In the genomic region with DNA sequence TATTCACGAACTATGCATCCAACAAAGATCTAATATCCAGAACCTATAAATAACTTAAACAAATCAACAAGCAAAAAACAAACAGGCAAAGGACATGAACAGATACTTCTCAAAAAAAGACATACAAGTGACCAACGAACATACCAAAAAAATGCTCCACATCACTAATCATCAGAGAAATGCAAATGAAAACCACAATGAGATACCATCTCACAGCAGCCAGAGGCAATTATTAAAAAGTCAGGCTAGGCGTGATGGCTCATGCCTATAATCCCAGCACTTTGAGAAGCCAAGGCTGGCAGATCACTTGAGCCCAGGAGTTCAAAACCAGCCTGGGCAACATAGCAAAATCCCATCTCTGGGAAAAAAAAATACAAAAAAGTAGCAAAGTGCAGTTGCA, we compare ENCODE assay signal across 18 cellular contexts.
"Had no signal": no experiment of that assay in that cellular context is flagged by ENCODE, and none has a peak within 500 bp of the region (broad histone marks: within the 10 kb centered on the region; RNA-seq: fewer than 3 reads in every experiment).

No MANE protein-coding gene starts in this region.

- H3K4me3 ChIP-seq: body of pancreas, colonic mucosa, esophagus muscularis mucosa, right atrium auricular region, thyroid gland had no signal

- DNase-seq: activated CD4-positive, alpha-beta T cell treated with anti-CD3 and anti-CD28 coated beads, Interleukin-2, amount 10 ng/mL, durations not matched to agents 7 days and 5 days; activated gamma-delta T cell treated with Interleukin-2 at 50 U/mL for 16 hours; activated naive CD8-positive, alpha-beta T cell treated with anti-CD3 and anti-CD28 coated beads for 36 hours; amygdala; body of pancreas; caudate nucleus; colonic mucosa; effector CD4-positive, alpha-beta T cell; glutamatergic neuron; immature natural killer cell; occipital lobe; stimulated activated CD4-positive, alpha-beta T cell treated with anti-CD3 and anti-CD28 coated beads, Interleukin-15, amount 100 ng/mL, for 24 hours; stimulated activated CD4-positive, alpha-beta T cell treated with anti-CD3 and anti-CD28 coated beads, Interleukin-4, amount 100 ng/mL, for 1 hour; stimulated activated naive B cell treated with anti-CD40 and anti-IgM and Interleukin-4, amounts not matched to agents 10 μg/mL and 1 μg/mL and 100 μg/mL, for 72 hours; thyroid gland had no signal

- ATAC-seq: body of pancreas; natural killer cell treated with Interleukin-12 subunit alpha and Interleukin-12 subunit beta and Interleukin-15 and Interleukin-18, amount 100 ng/mL, for 72 hours; stimulated activated naive B cell treated with anti-CD40 and anti-IgM and Interleukin-4, amounts not matched to agents 10 μg/mL and 1 μg/mL and 100 μg/mL, for 72 hours had no signal
